ENCODE assay signal across 18 cellular contexts in genomic region chr15:60580068-60580467, GRCh38.
A peak's percentile ranks its signal among the peaks of the same experiment; 100 is the strongest.
DNase-seq lines count a peak whose midpoint lies in the region; ATAC-seq, FAIRE-seq and TF ChIP-seq lines count a peak whose summit lies in the region.
"Had no signal": no experiment of that assay in that cellular context is flagged by ENCODE, and none has a peak within 500 bp of the region (broad histone marks: within the 10 kb centered on the region; RNA-seq: fewer than 3 reads in every experiment).

No MANE protein-coding gene starts in this region.

- H3K27ac Mint-ChIP-seq in Calu3 (ENCODE audit: unreplicated experiment) (peak overlapping the region; percentile 38), HFFc6 (no peak overlapping the region)
- H3K27ac Mint-ChIP-seq in activated T-helper 17 cell treated with anti-CD3 and anti-CD28 coated beads, Interleukin-2, amount 50 U/mL, for 72 hours = peak overlapping the region; percentile 92

- H3K4me1 ChIP-seq in A549 = peaks cover 16% of the 10 kb centered on the region
- H3K4me1 ChIP-seq in keratinocyte (ENCODE audit: control insufficient read depth, extremely low read depth, insufficient read depth, low read length) = peaks cover 38% of the 10 kb centered on the region
- no peaks in the 10 kb centered on the region for H3K4me1 ChIP-seq in small intestine (ENCODE audit: control insufficient read depth in 2 of 2, insufficient read depth in 1 of 2, low read depth in 1 of 2, low read length in 1 of 2)
- H3K4me1 ChIP-seq in stomach = peaks cover 0 to 65% (median 29%) of the 10 kb centered on the region in 4 donors
- H3K4me1 ChIP-seq: uterus had no signal

- DNase-seq in A549 (ENCODE audit: low read depth in 1 of 2, low spot score in 1 of 2) (no peak), Calu3 (no peak), keratinocyte (ENCODE audit: low read depth, low spot score) (no peak), HFFc6 (no peak), small intestine (no peak), stomach (no peak)
- DNase-seq in NK-92 treated with Interleukin-12 subunit alpha and Interleukin-12 subunit beta, amount 100 ng/mL, for 24 hours (lab: John Stamatoyannopoulos, UW) = no peak
- DNase-seq: activated gamma-delta T cell; AML-193; DMS79; NCI-H1930; NCI-H526 treated with DMSO at 0.1 percent for 48 hours; right lobe of liver; stimulated activated CD4-positive, alpha-beta T cell treated with anti-CD3 and anti-CD28 coated beads, Interleukin-2, amount 100 ng/mL, for 48 hours; SW 1271; uterus had no signal

- CTCF ChIA-PET in A549 (lab: Yijun Ruan, JAX) = interaction anchor here (0.6 to 2.4 kb wide), 5 partner anchors 36 to 1686 kb away, joined by 3 to 5 read pairs (median 3); no protein-coding TSS in a partner anchor
- CTCF ChIA-PET in Calu3 (lab: Charles Lee) = interaction anchor here (1.0 to 1.5 kb wide), 2 partner anchors 337 to 352 kb away, joined by 3 to 8 read pairs; no protein-coding TSS in a partner anchor

- peaks cover 27% of the 10 kb centered on the region for H3K4me1 Mint-ChIP-seq in Calu3 (ENCODE audit: low read depth, unreplicated experiment)
- peaks cover 66% of the 10 kb centered on the region for H3K4me1 Mint-ChIP-seq in activated T-helper 17 cell treated with anti-CD3 and anti-CD28 coated beads, Interleukin-2, amount 50 U/mL, for 72 hours
- H3K4me1 Mint-ChIP-seq in HFFc6 (ENCODE audit: low read depth) = peaks cover 35% of the 10 kb centered on the region

- dilution Hi-C loops in keratinocyte (cut with MboI; ENCODE audit: extremely low pct_ligation_motif_present, low sequenced_read_pairs) = no loop called here

- H3K79me2 ChIP-seq in keratinocyte (ENCODE audit: control insufficient read depth, insufficient read depth, low read length) = peaks cover 3% of the 10 kb centered on the region

- intact Hi-C loops in Calu3 (cut with micrococcal nuclease; ENCODE audit: unreplicated experiment) (no loop called here), stomach (cut with DNase I; ENCODE audit: low total_unique reads) (loop anchor here (10.0 kb wide), 2 partner anchors 335 to 465 kb away; no protein-coding TSS in a partner anchor)

- peak; percentile 61 for FAIRE-seq in A549 (lab: Jason Lieb, UNC)
- FAIRE-seq in keratinocyte (lab: Jason Lieb, UNC) = no peak
- FAIRE-seq in small intestine (lab: Jason Lieb, UNC) = no peak

- no peak for TF ChIP-seq RAD21 in A549 (conservative IDR thresholded peaks at IDR 0.05 in 1 of 2, IDR thresholded peaks at IDR 0.05 in 1 of 2)

- H3K9me3 Mint-ChIP-seq in Calu3 (ENCODE audit: low read depth, unreplicated experiment) (no peaks in the 10 kb centered on the region), HFFc6 (no peaks in the 10 kb centered on the region)
- H3K9me3 Mint-ChIP-seq in activated T-helper 17 cell treated with anti-CD3 and anti-CD28 coated beads, Interleukin-2, amount 50 U/mL, for 72 hours = no peaks in the 10 kb centered on the region

- no peak for TF ChIP-seq EP300 in A549 (IDR thresholded peaks at IDR 0.05)
- TF ChIP-seq EP300 in stomach (IDR thresholded peaks at IDR 0.05) = no peak

- ATAC-seq in A549 = no peak
- no peak for ATAC-seq in activated T-helper 17 cell treated with anti-CD3 and anti-CD28 coated beads, Interleukin-2, amount 50 U/mL, for 72 hours (replicated peaks)
- ATAC-seq: right lobe of liver had no signal

- H2AFZ ChIP-seq in keratinocyte (ENCODE audit: control insufficient read depth, low read length) = no peak overlapping the region

- no peaks in the 10 kb centered on the region for H3K36me3 Mint-ChIP-seq in Calu3 (ENCODE audit: insufficient read depth, unreplicated experiment)
- peaks cover 98% of the 10 kb centered on the region for H3K36me3 Mint-ChIP-seq in activated T-helper 17 cell treated with anti-CD3 and anti-CD28 coated beads, Interleukin-2, amount 50 U/mL, for 72 hours (ENCODE audit: low read depth)
- no peaks in the 10 kb centered on the region for H3K36me3 Mint-ChIP-seq in HFFc6 (ENCODE audit: low read depth)

- H3K27me3 Mint-ChIP-seq in Calu3 (ENCODE audit: unreplicated experiment) (no peaks in the 10 kb centered on the region), HFFc6 (ENCODE audit: insufficient read depth) (peaks cover 2% of the 10 kb centered on the region; the same call in 1 of the 2 replicates)
- H3K27me3 Mint-ChIP-seq in activated T-helper 17 cell treated with anti-CD3 and anti-CD28 coated beads, Interleukin-2, amount 50 U/mL, for 72 hours = no peaks in the 10 kb centered on the region

- H3K9me3 ChIP-seq in A549 = no peaks in the 10 kb centered on the region
- H3K9me3 ChIP-seq in keratinocyte (ENCODE audit: control insufficient read depth, low read depth, low read length) = no peaks in the 10 kb centered on the region
- no peaks in the 10 kb centered on the region for H3K9me3 ChIP-seq in small intestine (ENCODE audit: control insufficient read depth, low read depth)
- H3K9me3 ChIP-seq in stomach = no peaks in the 10 kb centered on the region
- H3K9me3 ChIP-seq: Peyer's patch, right lobe of liver, uterus had no signal

- H3K4me3 ChIP-seq in A549 = no peak overlapping the region
- H3K4me3 ChIP-seq in keratinocyte (ENCODE audit: control insufficient read depth in 2 of 3, extremely low read depth in 1 of 3, insufficient read depth in 2 of 3, low read depth in 1 of 3, low read length in 3 of 3) = no peak overlapping the region
- no peak overlapping the region for H3K4me3 ChIP-seq in small intestine (ENCODE audit: low read depth in 1 of 2, low read length in 2 of 2)
- H3K4me3 ChIP-seq in stomach = no peak overlapping the region
- H3K4me3 ChIP-seq: Peyer's patch, right lobe of liver, uterus had no signal

- H3K4me3 Mint-ChIP-seq in Calu3 (ENCODE audit: low read depth, unreplicated experiment) (no peak overlapping the region), HFFc6 (no peak overlapping the region)
- H3K4me3 Mint-ChIP-seq in activated T-helper 17 cell treated with anti-CD3 and anti-CD28 coated beads, Interleukin-2, amount 50 U/mL, for 72 hours = peak overlapping the region; percentile 90

- no peaks in the 10 kb centered on the region for H4K20me1 ChIP-seq in keratinocyte (ENCODE audit: control insufficient read depth, extremely low read depth, insufficient read depth, low read length)

- TF ChIP-seq POLR2A in A549 (IDR thresholded peaks at IDR 0.05; ENCODE audit: low read length) (no peak), stomach (IDR thresholded peaks at IDR 0.05) (no peak)

- H3K4me2 ChIP-seq in A549 (no peak overlapping the region), keratinocyte (ENCODE audit: control insufficient read depth, extremely low read depth, insufficient read depth, low read depth, low read length) (peak overlapping the region; percentile 3)

- no TSS peak for BruUV-seq in Calu3 (replicated peaks; lab: Mats Ljungman, UMichigan)

- no peak overlapping the region for H3K9ac ChIP-seq in keratinocyte (ENCODE audit: control insufficient read depth, extremely low read depth, insufficient read depth, low read length)

- TF ChIP-seq CTCF in A549 (IDR thresholded peaks at IDR 0.05) (no peak), Calu3 (IDR thresholded peaks at IDR 0.05; ENCODE audit: unreplicated experiment) (no peak), keratinocyte (optimal IDR thresholded peaks at IDR 0.05 in 1 of 3, IDR thresholded peaks at IDR 0.05 in 1 of 3, conservative IDR thresholded peaks at IDR 0.05 in 1 of 3; ENCODE audit: extremely low read depth in 1 of 3, insufficient read depth in 2 of 3, low read length in 3 of 3) (no peak), HFFc6 (IDR thresholded peaks at IDR 0.05) (no peak), stomach (IDR thresholded peaks at IDR 0.05) (no peak)

- H3K27me3 ChIP-seq in keratinocyte (ENCODE audit: control insufficient read depth, extremely low read depth, insufficient read depth, low read length) = no peaks in the 10 kb centered on the region
- H3K27me3 ChIP-seq in small intestine (ENCODE audit: control insufficient read depth in 2 of 2, insufficient read depth in 2 of 2, low read length in 2 of 2) = no peaks in the 10 kb centered on the region
- H3K27me3 ChIP-seq in stomach = no peaks in the 10 kb centered on the region
- H3K27me3 ChIP-seq: Peyer's patch, right lobe of liver, uterus had no signal

- H3K27ac ChIP-seq in A549 (no peak overlapping the region), keratinocyte (ENCODE audit: control insufficient read depth, insufficient read depth, low read length) (no peak overlapping the region), small intestine (ENCODE audit: low read depth in 1 of 2, low read length in 1 of 2) (no peak overlapping the region), stomach (peak overlapping the region in 1 of 5 donors; percentile 43)
- H3K27ac ChIP-seq: right lobe of liver, uterus had no signal

- H3K9me1 ChIP-seq in keratinocyte (ENCODE audit: control insufficient read depth, extremely low read depth, insufficient read depth, low read length) = no peaks in the 10 kb centered on the region

- H3K36me3 ChIP-seq in keratinocyte (ENCODE audit: control insufficient read depth in 2 of 2, extremely low read depth in 1 of 2, insufficient read depth in 2 of 2, low read length in 2 of 2) (no peaks in the 10 kb centered on the region), small intestine (ENCODE audit: control insufficient read depth in 2 of 2, insufficient read depth in 2 of 2, low read length in 2 of 2) (no peaks in the 10 kb centered on the region), stomach (no peaks in the 10 kb centered on the region)
- H3K36me3 ChIP-seq: Peyer's patch, right lobe of liver, uterus had no signal

- POLR2A ChIA-PET in A549 (lab: Yijun Ruan, JAX) = no interaction called here

TF ChIP-seq in A549, 52 proteins besides CTCF, POLR2A, EP300 and RAD21 (continues in another document):
- TF ChIP-seq REST (IDR thresholded peaks at IDR 0.05) = no peak
